ENCODE assay signal across 23 cellular contexts in genomic region chr17:79737046-79737921, GRCh38. TPM values are rescaled to one million over a fixed set of nuclear protein-coding genes. Genes with fewer than 3 reads are reported as not detected.
DNase-seq lines count a peak whose midpoint lies in the region; ATAC-seq, FAIRE-seq and TF ChIP-seq lines count a peak whose summit lies in the region.
"Had no signal": no experiment of that assay in that cellular context is flagged by ENCODE, and none has a peak within 500 bp of the region (broad histone marks: within the 10 kb centered on the region; RNA-seq: fewer than 3 reads in every experiment).

No MANE protein-coding gene starts in this region.

- DNase-seq in H7 (peak; percentile 36), K562 (ENCODE audit: extremely low read depth in 1 of 4, low spot score in 3 of 4) (no peak), neuronal stem cell (ENCODE audit: low spot score) (no peak), upper lobe of left lung (peak; percentile 31 to 82), Kasumi-1 (lab: John Stamatoyannopoulos, UW) (no peak), NCI-H446 treated with DMSO at 0.1 percent for 48 hours (lab: John Stamatoyannopoulos, UW) (no peak)
- DNase-seq: C1 segment of cervical spinal cord; Calu3; CD4-positive, alpha-beta memory T cell; COR-L47; DMS53; DMS79 treated with DMSO at 0.1 percent for 48 hours; GF-D8; GOT3; HCEC 1CT had no signal

- peaks cover 0 to 40% of the 10 kb centered on the region in 2 experiments; a peak in 4 of 5 replicates for H3K4me1 ChIP-seq in K562 (replicated peaks in 1 of 2; ENCODE audit: control insufficient read depth in 2 of 2, insufficient read depth in 2 of 2, low read length in 2 of 2)
- peaks cover 4 to 28% of the 10 kb centered on the region in 2 donors for H3K4me1 ChIP-seq in neuronal stem cell (ENCODE audit: control insufficient read depth in 2 of 2, insufficient read depth in 1 of 2, low read depth in 1 of 2, low read length in 2 of 2)
- H3K4me1 ChIP-seq in upper lobe of left lung, result peaks cover 7 to 18% (median 11%) of the 10 kb centered on the region in 4 donors

- H3K36me3 ChIP-seq in H7 (replicated peaks; ENCODE audit: control insufficient read depth, insufficient read depth, low read length) (no peaks in the 10 kb centered on the region), K562 (ENCODE audit: control insufficient read depth, insufficient read depth, low read length) (no peaks in the 10 kb centered on the region), neuronal stem cell (replicated peaks in 1 of 2; ENCODE audit: control insufficient read depth in 2 of 2, insufficient read depth in 2 of 2, low read length in 2 of 2) (no peaks in the 10 kb centered on the region), upper lobe of left lung (no peaks in the 10 kb centered on the region)

- no peak for TF ChIP-seq EP300 in K562 (IDR thresholded peaks at IDR 0.05; ENCODE audit: low read length)
- no peak for TF ChIP-seq EP300 in upper lobe of left lung (IDR thresholded peaks at IDR 0.05)

- intact Hi-C loops in K562 (cut with micrococcal nuclease), result no loop called here

- H3K4me2 ChIP-seq in K562 (ENCODE audit: insufficient read depth, low read length) (no peak overlapping the region), neuronal stem cell (ENCODE audit: insufficient read depth, low read length, poor library complexity, severe bottlenecking) (no peak overlapping the region)

- no TSS peak for BruUV-seq in K562 (replicated peaks; lab: Mats Ljungman, UMichigan)

- H3K27ac ChIP-seq in K562 (ENCODE audit: extremely low read depth, low read depth, low read length) (no peak overlapping the region), neuronal stem cell (replicated peaks; ENCODE audit: low read length) (no peak overlapping the region), upper lobe of left lung (no peak overlapping the region)

- H3K79me1 ChIP-seq in neuronal stem cell (ENCODE audit: low read depth, low read length), result no peaks in the 10 kb centered on the region

- H3K9me3 ChIP-seq in K562 (replicated peaks; ENCODE audit: control insufficient read depth, insufficient read depth, low read depth, low read length) (no peaks in the 10 kb centered on the region), neuronal stem cell (replicated peaks in 1 of 2; ENCODE audit: control insufficient read depth in 2 of 2, insufficient read depth in 1 of 2, low read depth in 1 of 2, low read length in 2 of 2) (peaks cover 0 to 2% of the 10 kb centered on the region in 2 donors), upper lobe of left lung (no peaks in the 10 kb centered on the region)

- H4K91ac ChIP-seq in neuronal stem cell (ENCODE audit: low read depth, low read length, poor library complexity), result no peak overlapping the region

- H3K4ac ChIP-seq in neuronal stem cell (ENCODE audit: low read length), result peak overlapping the region; percentile 41

- no peak overlapping the region for H2AFZ ChIP-seq in K562 (ENCODE audit: low read depth, low read length)
- no peak overlapping the region for H2AFZ ChIP-seq in neuronal stem cell (ENCODE audit: low read length)

- no peak overlapping the region for H3K14ac ChIP-seq in neuronal stem cell (ENCODE audit: low read length)

- H3K27me3 ChIP-seq in H7 (ENCODE audit: control insufficient read depth, insufficient read depth, low read length) (peaks cover 8% of the 10 kb centered on the region), K562 (ENCODE audit: control insufficient read depth in 2 of 2, insufficient read depth in 2 of 2, low read length in 2 of 2) (peaks cover 30 to 55% of the 10 kb centered on the region in 2 experiments), neuronal stem cell (ENCODE audit: control insufficient read depth in 3 of 3, insufficient read depth in 3 of 3, low read depth in 1 of 3, low read length in 3 of 3) (peaks cover 0 to 18% (median 5%) of the 10 kb centered on the region in 3 experiments), upper lobe of left lung (peaks cover 0 to 6% (median 3%) of the 10 kb centered on the region in 4 donors)

- no peak for FAIRE-seq in K562 (lab: Jason Lieb, UNC)
- FAIRE-seq: GM12891, GM18507, H54 had no signal

- H2BK5ac ChIP-seq in neuronal stem cell (ENCODE audit: low read length), result peak overlapping the region; percentile 87

- no peak overlapping the region for H4K8ac ChIP-seq in neuronal stem cell (ENCODE audit: low read depth, low read length)

- peak overlapping the region; percentile 94 for H2AK5ac ChIP-seq in neuronal stem cell (ENCODE audit: low read depth, low read length)

- H2BK120ac ChIP-seq in neuronal stem cell (ENCODE audit: low read depth, low read length), result no peak overlapping the region

- POLR2A ChIA-PET in K562 (lab: Yijun Ruan, JAX), result interaction anchor here (1.3 to 1.4 kb wide), 2 partner anchors 8 to 98 kb away, joined by 4 to 5 read pairs; no protein-coding TSS in a partner anchor

- peak overlapping the region; percentile 92 for H2BK15ac ChIP-seq in neuronal stem cell (ENCODE audit: low read length)

- H3K9ac ChIP-seq in K562 (ENCODE audit: insufficient read depth in 1 of 2, low read depth in 2 of 2, low read length in 2 of 2) (peak overlapping the region in 1 of 2 experiments; percentile 23; a peak in 1 of 4 replicates), neuronal stem cell (ENCODE audit: low read depth, low read length, poor library complexity) (peak overlapping the region; percentile 44)

- CTCF ChIA-PET in K562 (lab: Yijun Ruan, JAX; ENCODE audit: low intra/inter-chr PET ratio), result no interaction called here

- in situ Hi-C loops in K562 (cut with MboI), result no loop called here

- no peak for TF ChIP-seq RAD21 in K562 (CRISPR knock-in tag; conservative IDR thresholded peaks at IDR 0.05 in 1 of 2, IDR thresholded peaks at IDR 0.05 in 1 of 2)

- no peaks in the 10 kb centered on the region for H3K79me2 ChIP-seq in K562 (ENCODE audit: control insufficient read depth, insufficient read depth, low read length)

- no peaks in the 10 kb centered on the region for H3K9me1 ChIP-seq in K562 (ENCODE audit: control insufficient read depth, insufficient read depth, low read length)

- no peak for TF ChIP-seq POLR2A in K562 (conservative IDR thresholded peaks at IDR 0.05)
- TF ChIP-seq POLR2A in upper lobe of left lung (IDR thresholded peaks at IDR 0.05), result no peak

- H2BK12ac ChIP-seq in neuronal stem cell (ENCODE audit: low read length), result peak overlapping the region; percentile 73

- H3K18ac ChIP-seq in neuronal stem cell (ENCODE audit: low read length), result peak overlapping the region; percentile 80

- peak overlapping the region; percentile 85 for H3K23ac ChIP-seq in neuronal stem cell (ENCODE audit: low read depth, low read length, poor library complexity)

- no peak for TF ChIP-seq CTCF in K562 (IDR thresholded peaks at IDR 0.05 in 2 of 3, conservative IDR thresholded peaks at IDR 0.05 in 1 of 3; ENCODE audit: insufficient read depth in 2 of 3, low read depth in 1 of 3, low read length in 3 of 3)
- no peak for TF ChIP-seq CTCF in upper lobe of left lung (IDR thresholded peaks at IDR 0.05)

- WGBS in K562 (ENCODE audit: insufficient coverage, low coverage, missing lambda C conversion rate), result 23% methylated on average over 27 of the region's 30 CpGs
- WGBS in neuronal stem cell (ENCODE audit: extremely low coverage in 2 of 2, insufficient read length in 2 of 2, insufficient replicate concordance in 1 of 2), 2 donors, result no CpG with 5 or more reads among the region's 30 CpGs
- WGBS in upper lobe of left lung, 2 donors, result 81 to 92% methylated on average over 14 to 30 of the region's 30 CpGs

- ATAC-seq in K562 (no peak), upper lobe of left lung (ENCODE audit: low FRiP score in 2 of 2) (peak in 1 of 2 donors; percentile 5)

- no peak overlapping the region for H3K4me3 ChIP-seq in H7 (ENCODE audit: insufficient read depth, low read depth, low read length)
- no peak overlapping the region for H3K4me3 ChIP-seq in K562
- H3K4me3 ChIP-seq in neuronal stem cell (ENCODE audit: low read length in 2 of 2), result no peak overlapping the region
- H3K4me3 ChIP-seq in upper lobe of left lung, result no peak overlapping the region

- no peaks in the 10 kb centered on the region for H4K20me1 ChIP-seq in K562 (replicated peaks; ENCODE audit: control insufficient read depth, insufficient read depth, low read length)

RNA-seq across cellular contexts. Expression of gene ENPP7, which starts 6.5 kb away (rescaled TPM):
- not detected in 2 replicates for total RNA-seq in H7 (2014; rRNA removed; shearing (Covaris generic))
- total RNA-seq in K562 (2011; cell fraction: chromatin; rRNA removed; ENCODE audit: low replicate concordance), result not detected in 2 replicates
- total RNA-seq in K562 (2011; cell fraction: nucleolus; rRNA removed), result not detected in 2 replicates
- not detected in 2 replicates for total RNA-seq in K562 (2011; cell fraction: nucleoplasm; rRNA removed)
- total RNA-seq in K562 (2014; rRNA removed), result not detected in 2 replicates
- total RNA-seq in K562 (2014; rRNA removed; fragmentation: Illumina TruSeq; extraction: Trizol), result not detected in 2 replicates
- not detected in 2 replicates for total RNA-seq in K562 (2015; rRNA removed; fragmentation: Illumina TruSeq; extraction: Trizol)
- not detected in 2 replicates for total RNA-seq in K562 (2021)
- not detected in 2 replicates for polyA plus RNA-seq in K562 (2011; rRNA removed)
- polyA plus RNA-seq in K562 (2011; cell fraction: cytosol; rRNA removed), result not detected in 2 replicates
- polyA plus RNA-seq in K562 (2011; cell fraction: nucleus; rRNA removed), result not detected in 2 replicates
- not detected in 2 replicates for polyA plus RNA-seq in K562 (2012)
- polyA plus RNA-seq in K562 (2014; fragmentation: Illumina TruSeq; extraction: Trizol), result not detected in 2 replicates
- not detected for polyA plus RNA-seq in K562 (2014; fragmentation: Nextera tagmentation; extraction: Ambion mirVana)
- polyA plus RNA-seq in K562 (2014; rRNA removed), result not detected in 2 replicates
- polyA minus RNA-seq in K562 (2011; rRNA and poly(A)+ RNA removed), result not detected in 2 replicates
- not detected in 2 replicates for polyA minus RNA-seq in K562 (2011; cell fraction: cytosol; rRNA and poly(A)+ RNA removed)
- not detected in 2 replicates for polyA minus RNA-seq in K562 (2011; cell fraction: nucleus; rRNA and poly(A)+ RNA removed)
- not detected for polyA plus RNA-seq in neuronal stem cell (2013, experiment 1 of 2)
- not detected for polyA plus RNA-seq in neuronal stem cell (2013, experiment 2 of 2)
- total RNA-seq in upper lobe of left lung, result under 1 TPM in 1 of 6 donors, not detected in 5; 0.27 TPM
- total RNA-seq: A172, A673, Calu3, Daoy, G401 had no signal
- polyA plus RNA-seq: BJ had no signal

RNA-seq across cellular contexts. Expression of gene CBX2, which starts 40.7 kb away (rescaled TPM):
- 89.1 and 97.4 TPM in 2 replicates for total RNA-seq in H7 (2014; rRNA removed; shearing (Covaris generic))
- 20.1 and 55.7 TPM in 2 replicates for total RNA-seq in K562 (2011; cell fraction: chromatin; rRNA removed; ENCODE audit: low replicate concordance)
- 37.1 and 52.4 TPM in 2 replicates for total RNA-seq in K562 (2011; cell fraction: nucleolus; rRNA removed)
- 27.8 and 34.1 TPM in 2 replicates for total RNA-seq in K562 (2011; cell fraction: nucleoplasm; rRNA removed)
- total RNA-seq in K562 (2014; rRNA removed), result 18.2 and 23.6 TPM in 2 replicates
- 6.9 and 8.4 TPM in 2 replicates for total RNA-seq in K562 (2014; rRNA removed; fragmentation: Illumina TruSeq; extraction: Trizol)
- 16.5 and 18.1 TPM in 2 replicates for total RNA-seq in K562 (2015; rRNA removed; fragmentation: Illumina TruSeq; extraction: Trizol)
- 26.9 and 28.5 TPM in 2 replicates for total RNA-seq in K562 (2021)
- 13.9 and 18.3 TPM in 2 replicates for polyA plus RNA-seq in K562 (2011; rRNA removed)
- polyA plus RNA-seq in K562 (2011; cell fraction: cytosol; rRNA removed), result 17.2 and 30.0 TPM in 2 replicates
- 35.0 and 55.5 TPM in 2 replicates for polyA plus RNA-seq in K562 (2011; cell fraction: nucleus; rRNA removed)
- 13.0 and 18.6 TPM in 2 replicates for polyA plus RNA-seq in K562 (2012)
- 13.9 and 16.9 TPM in 2 replicates for polyA plus RNA-seq in K562 (2014; fragmentation: Illumina TruSeq; extraction: Trizol)
- 1 to 10 TPM in 1 of 2 experiments, under 1 TPM in 1; 0.66 to 1.0 TPM for polyA plus RNA-seq in K562 (2014; fragmentation: Nextera tagmentation; extraction: Ambion mirVana)
- polyA plus RNA-seq in K562 (2014; rRNA removed), result 17.4 and 18.4 TPM in 2 replicates
- polyA minus RNA-seq in K562 (2011; rRNA and poly(A)+ RNA removed), result 10.0 and 14.9 TPM in 2 replicates
- polyA minus RNA-seq in K562 (2011; cell fraction: cytosol; rRNA and poly(A)+ RNA removed), result 20.6 and 24.0 TPM in 2 replicates
- polyA minus RNA-seq in K562 (2011; cell fraction: nucleus; rRNA and poly(A)+ RNA removed), result 18.0 and 19.1 TPM in 2 replicates
- 72.5 TPM for polyA plus RNA-seq in neuronal stem cell (2013, experiment 1 of 2)
- polyA plus RNA-seq in neuronal stem cell (2013, experiment 2 of 2), result 70.8 TPM
- total RNA-seq in upper lobe of left lung, result 1 to 10 TPM in 5 of 6 donors, under 1 TPM in 1; 0.89 to 4.7 (median 1.5) TPM
- polyA plus RNA-seq: CD4-positive, alpha-beta memory T cell had no signal

RNA-seq across cellular contexts. Expression of gene CBX8, which starts 59.6 kb away (rescaled TPM):
- total RNA-seq in H7 (2014; rRNA removed; shearing (Covaris generic)), result 1.4 and 1.9 TPM in 2 replicates
- total RNA-seq in K562 (2011; cell fraction: chromatin; rRNA removed; ENCODE audit: low replicate concordance), result 2.1 and 2.7 TPM in 2 replicates
- total RNA-seq in K562 (2011; cell fraction: nucleolus; rRNA removed), result 2.3 and 2.9 TPM in 2 replicates
- total RNA-seq in K562 (2011; cell fraction: nucleoplasm; rRNA removed), result 2.0 and 2.7 TPM in 2 replicates
- 4.9 and 7.1 TPM in 2 replicates for total RNA-seq in K562 (2014; rRNA removed)
- total RNA-seq in K562 (2014; rRNA removed; fragmentation: Illumina TruSeq; extraction: Trizol), result 1.8 and 1.9 TPM in 2 replicates
- total RNA-seq in K562 (2015; rRNA removed; fragmentation: Illumina TruSeq; extraction: Trizol), result 6.6 and 6.7 TPM in 2 replicates
- 11.9 and 12.0 TPM in 2 replicates for total RNA-seq in K562 (2021)
- 0.52 and 0.72 TPM in 2 replicates for polyA plus RNA-seq in K562 (2011; rRNA removed)
- 0.80 and 1.1 TPM in 2 replicates for polyA plus RNA-seq in K562 (2011; cell fraction: cytosol; rRNA removed)
- 2.4 and 2.6 TPM in 2 replicates for polyA plus RNA-seq in K562 (2011; cell fraction: nucleus; rRNA removed)
- polyA plus RNA-seq in K562 (2012), result 5.7 and 8.8 TPM in 2 replicates
- 2.6 and 3.4 TPM in 2 replicates for polyA plus RNA-seq in K562 (2014; fragmentation: Illumina TruSeq; extraction: Trizol)
- polyA plus RNA-seq in K562 (2014; fragmentation: Nextera tagmentation; extraction: Ambion mirVana), result under 1 TPM; 0.08 to 0.21 TPM
- polyA plus RNA-seq in K562 (2014; rRNA removed), result 4.7 and 6.7 TPM in 2 replicates
- 0.45 and 0.56 TPM in 2 replicates for polyA minus RNA-seq in K562 (2011; rRNA and poly(A)+ RNA removed)
- polyA minus RNA-seq in K562 (2011; cell fraction: cytosol; rRNA and poly(A)+ RNA removed), result 0.86 and 2.7 TPM in 2 replicates
- 0.67 and 2.1 TPM in 2 replicates for polyA minus RNA-seq in K562 (2011; cell fraction: nucleus; rRNA and poly(A)+ RNA removed)
- polyA plus RNA-seq in neuronal stem cell (2013, experiment 1 of 2), result 5.5 TPM
- 5.0 TPM for polyA plus RNA-seq in neuronal stem cell (2013, experiment 2 of 2)
- 10 to 100 TPM in 1 of 6 donors, 1 to 10 TPM in 5; 2.0 to 16.8 (median 8.8) TPM for total RNA-seq in upper lobe of left lung

Comparison
In these comparisons a context has a peak if more than half of its experiments do, and no peak if none do; other contexts are left out.
1. DNase-seq: peak in H7 (single experiment) and upper lobe of left lung (2 of 2); none in K562 (0 of 4), neuronal stem cell (single experiment), Kasumi-1 (0 of 2) and NCI-H446 treated with DMSO at 0.1 percent for 48 hours (single experiment).